In the genomic region with DNA sequence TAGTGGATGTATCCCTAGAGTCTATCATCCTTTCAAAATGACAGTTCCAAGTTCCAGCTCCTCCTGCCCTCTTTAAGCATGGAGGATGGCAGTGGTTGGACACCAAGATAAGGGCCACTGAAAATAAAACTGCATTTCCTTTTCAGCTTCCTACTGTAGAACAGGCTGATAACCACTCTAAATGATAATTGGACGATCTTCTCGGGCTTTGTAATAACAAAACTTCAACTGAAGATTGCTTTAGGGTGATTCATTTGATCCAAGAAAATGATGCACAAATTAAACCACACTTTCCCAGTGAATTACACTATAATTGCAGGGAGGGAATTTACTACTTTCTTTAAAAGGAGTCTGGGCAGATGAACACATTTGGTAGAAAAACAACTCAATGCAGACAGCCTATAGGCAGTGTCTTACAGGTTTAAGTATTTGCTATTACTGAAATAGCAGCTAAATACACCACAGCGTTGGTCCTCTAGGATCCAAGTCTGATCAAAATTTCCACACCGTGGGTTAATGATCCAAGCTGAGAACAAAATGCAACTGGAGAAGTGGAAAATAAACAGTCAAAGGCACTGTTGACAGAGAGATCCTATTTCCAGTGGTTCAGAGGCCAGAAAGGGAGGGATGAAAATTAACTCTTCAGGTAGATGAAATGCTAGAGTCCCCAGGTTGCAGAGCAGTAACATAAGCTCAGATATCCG, we compare ENCODE assay signal across 17 cellular contexts. TPM values are rescaled to one million over a fixed set of nuclear protein-coding genes. Genes with fewer than 3 reads are reported as not detected.
DNase-seq lines count a peak whose midpoint lies in the region; ATAC-seq lines count a peak whose summit lies in the region.
"Had no signal": no experiment of that assay in that cellular context is flagged by ENCODE, and none has a peak within 500 bp of the region (broad histone marks: within the 10 kb centered on the region; RNA-seq: fewer than 3 reads in every experiment).

No MANE protein-coding gene starts in this region.

- H3K4me1 Mint-ChIP-seq in T-cell, result no peaks in the 10 kb centered on the region

- CTCF ChIA-PET in T-cell (lab: Charles Lee), result interaction anchor here (1.0 to 1.1 kb wide), 2 partner anchors 137 to 495 kb away, joined by 3 read pairs; no protein-coding TSS in a partner anchor

- H3K36me3 Mint-ChIP-seq in T-cell, result peaks cover 54% of the 10 kb centered on the region

- POLR2A ChIA-PET in T-cell (lab: Charles Lee), result no interaction called here

- DNase-seq in EH (ENCODE audit: low read depth) (peak; percentile 65), NCI-H2029 (lab: John Stamatoyannopoulos, UW) (peak; percentile 91), NCI-H69 (lab: John Stamatoyannopoulos, UW) (peak; percentile 92), left lobe of liver (ENCODE audit: low spot score) (peak; percentile 54), SW480 (ENCODE audit: low spot score) (no peak), T-cell (no peak), amniotic stem cell (lab: John Stamatoyannopoulos, UW) (no peak), epidermal melanocyte (ENCODE audit: insufficient read length, low spot score) (no peak)
- DNase-seq: activated CD4-positive, alpha-beta memory T cell treated with anti-CD3 and anti-CD28 coated beads, Interleukin-2, amount 10 ng/mL, durations not matched to agents 7 days and 5 days; AML-193; amygdala; islet precursor cell; MG63; nucleus accumbens; SIG-M5; T1000 had no signal

- peak; percentile 69 for ATAC-seq in left lobe of liver
- ATAC-seq in T-cell (replicated peaks in 1 of 4), result no peak

- no peak overlapping the region for H3K4me3 Mint-ChIP-seq in T-cell
- H3K4me3 Mint-ChIP-seq: activated CD4-positive, alpha-beta memory T cell treated with anti-CD3 and anti-CD28 coated beads, Interleukin-2, amount 10 ng/mL, durations not matched to agents 7 days and 5 days had no signal

- no peak overlapping the region for H3K27ac Mint-ChIP-seq in T-cell
- H3K27ac Mint-ChIP-seq: activated CD4-positive, alpha-beta memory T cell treated with anti-CD3 and anti-CD28 coated beads, Interleukin-2, amount 10 ng/mL, durations not matched to agents 7 days and 5 days; activated T-helper 2 cell treated with anti-CD3 and anti-CD28 coated beads, Interferon-gamma antibody, Interleukin-2, Interleukin-4, amounts not matched to agents 10 μg/mL and 5 μg/mL and 100 μg/mL, durations not matched to agents 14 hours and 24 hours and 36 hours had no signal

- no peaks in the 10 kb centered on the region for H3K9me3 Mint-ChIP-seq in T-cell
- H3K9me3 Mint-ChIP-seq: activated CD4-positive, alpha-beta memory T cell treated with anti-CD3 and anti-CD28 coated beads, Interleukin-2, amount 10 ng/mL, durations not matched to agents 7 days and 5 days; activated T-helper 2 cell treated with anti-CD3 and anti-CD28 coated beads, Interferon-gamma antibody, Interleukin-2, Interleukin-4, amounts not matched to agents 10 μg/mL and 5 μg/mL and 100 μg/mL, durations not matched to agents 14 hours and 24 hours and 36 hours had no signal

- H3K27me3 Mint-ChIP-seq in T-cell, result no peaks in the 10 kb centered on the region
- H3K27me3 Mint-ChIP-seq: activated CD4-positive, alpha-beta memory T cell treated with anti-CD3 and anti-CD28 coated beads, Interleukin-2, amount 10 ng/mL, durations not matched to agents 7 days and 5 days had no signal

RNA-seq across cellular contexts. Expression of a gene that starts 42.3 kb away (rescaled TPM):
- 0.93 TPM for total RNA-seq in left lobe of liver
- 10 to 100 TPM; 38.3 to 47.0 (median 40.6) TPM for total RNA-seq in T-cell

Comparison
In these comparisons a context has a peak if more than half of its experiments do, and no peak if none do; other contexts are left out.
1. DNase-seq: peak in EH (single experiment), NCI-H2029 (single experiment), NCI-H69 (single experiment) and left lobe of liver (single experiment); none in SW480 (single experiment), T-cell (0 of 34), amniotic stem cell (single experiment) and epidermal melanocyte (single experiment).
2. RNA of a gene that starts 42.3 kb away (total RNA-seq): 38.3 to 47.0 TPM in T-cell; 0.93 TPM in left lobe of liver (single experiment); every median in the first group is over 10 times any median in the second.